ENCODE assay signal across 22 cellular contexts in genomic region chr14:96747006-96747405, GRCh38. TPM values are rescaled to one million over a fixed set of nuclear protein-coding genes. Genes with fewer than 3 reads are reported as not detected.
DNase-seq lines count a peak whose midpoint lies in the region; ATAC-seq lines count a peak whose summit lies in the region.
"Had no signal": no experiment of that assay in that cellular context is flagged by ENCODE, and none has a peak within 500 bp of the region (broad histone marks: within the 10 kb centered on the region; RNA-seq: fewer than 3 reads in every experiment).

No MANE protein-coding gene starts in this region.

- H3K9me3 ChIP-seq in SK-N-MC (ENCODE audit: low read depth, low read length), result no peaks in the 10 kb centered on the region
- H3K9me3 ChIP-seq: BLaER1, Caco-2 had no signal

- no peak for ATAC-seq in HG03378 (IDR thresholded peaks at IDR 0.05; ENCODE audit: unreplicated experiment)
- ATAC-seq in GM21786 (IDR thresholded peaks at IDR 0.05; ENCODE audit: unreplicated experiment), result no peak
- ATAC-seq: CD8-positive, alpha-beta T cell; GM12878 had no signal

- H3K27ac ChIP-seq in SK-N-MC, result 0 out of 2 replicates have a peak overlapping the region, but pooled peaks have one; percentile 5
- H3K27ac ChIP-seq: 22Rv1, BLaER1, C4-2B, GM23248 had no signal

- no peak overlapping the region for H3K4me3 ChIP-seq in SK-N-MC
- H3K4me3 ChIP-seq: BLaER1, GM12878, GM23248 had no signal

- no peak overlapping the region for H3K9ac ChIP-seq in SK-N-MC (ENCODE audit: insufficient read length)
- H3K9ac ChIP-seq: BLaER1, GM23248 had no signal

- DNase-seq in NCI-H82 (lab: John Stamatoyannopoulos, UW), result peak; percentile 52
- DNase-seq in NCI-H82 treated with DMSO at 0.1 percent for 48 hours (lab: John Stamatoyannopoulos, UW; ENCODE audit: unreplicated experiment), result no peak
- DNase-seq in SK-N-MC (ENCODE audit: low read depth, low spot score), result no peak
- DNase-seq in islet precursor cell, result peak; percentile 42
- peak; percentile 23 for DNase-seq in ureter (ENCODE audit: low spot score)
- DNase-seq in stimulated activated naive CD4-positive, alpha-beta T cell (lab: John Stamatoyannopoulos, UW), result no peak
- DNase-seq: Caco-2; CD4-positive, CD25-positive, alpha-beta regulatory T cell; CD8-positive, alpha-beta T cell; DMS 273 treated with DMSO at 0.1 percent for 48 hours; DMS79; EL; GDM1; GM23248; H7; HCEC 1CT had no signal

- no peaks in the 10 kb centered on the region for H3K36me3 ChIP-seq in SK-N-MC (ENCODE audit: insufficient read depth, low read length)
- H3K36me3 ChIP-seq: BLaER1 had no signal

RNA-seq across cellular contexts. Expression of gene VRK1, which starts 50.2 kb away (rescaled TPM):
- total RNA-seq in ureter, result 15.6 TPM

Comparison
In these comparisons a context has a peak if more than half of its experiments do, and no peak if none do; other contexts are left out.
1. DNase-seq: peak in NCI-H82 (single experiment), islet precursor cell (single experiment) and ureter (single experiment); none in NCI-H82 treated with DMSO at 0.1 percent for 48 hours (single experiment), SK-N-MC (single experiment) and stimulated activated naive CD4-positive, alpha-beta T cell (0 of 6).